ENCODE assay signal across 8 cellular contexts in the genomic region with DNA sequence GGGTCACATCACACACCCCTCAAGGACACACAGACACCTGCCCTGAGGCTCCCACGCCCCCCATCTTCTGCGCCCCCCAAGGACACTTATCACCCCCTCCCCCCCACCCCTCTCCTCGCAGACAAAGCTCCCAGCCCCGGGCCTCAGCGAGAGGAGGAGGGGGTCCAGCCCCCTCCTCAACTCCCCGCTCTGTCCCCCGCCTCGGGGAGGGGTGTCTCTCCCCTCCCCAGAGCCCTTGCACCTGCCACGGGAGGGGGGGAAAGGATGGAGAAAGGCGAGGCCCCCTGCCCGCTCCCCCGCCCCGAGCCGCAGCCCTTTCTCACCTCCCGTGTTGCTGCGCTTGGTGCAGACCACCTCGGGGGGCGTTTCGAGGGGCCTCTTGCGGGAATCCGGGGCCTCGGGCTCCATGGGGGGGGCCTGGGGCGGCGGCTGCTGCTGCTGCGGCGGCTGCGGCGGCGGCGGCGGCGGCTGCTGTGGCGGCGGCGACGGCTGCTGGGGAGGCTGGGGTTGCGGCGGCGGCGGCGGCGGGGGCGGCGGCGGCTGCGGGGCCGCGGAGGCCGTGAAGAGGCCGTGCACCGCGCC. TPM values are rescaled to one million over a fixed set of nuclear protein-coding genes. Genes with fewer than 3 reads are reported as not detected.
DNase-seq lines count a peak whose midpoint lies in the region; ATAC-seq and TF ChIP-seq lines count a peak whose summit lies in the region.
"Had no signal": no experiment of that assay in that cellular context is flagged by ENCODE, and none has a peak within 500 bp of the region (broad histone marks: within the 10 kb centered on the region; RNA-seq: fewer than 3 reads in every experiment).

No MANE protein-coding gene starts in this region.

- H3K9ac ChIP-seq in ES-I3 (ENCODE audit: low read depth, low read length) = peak overlapping the region; percentile 35; the same call in 1 of the 2 replicates

- no peak for TF ChIP-seq POLR2A in gastroesophageal sphincter (IDR thresholded peaks at IDR 0.05)

- DNase-seq in NCI-H69 (lab: John Stamatoyannopoulos, UW) (peak; percentile 13), psoas muscle (no peak), SJCRH30 (no peak), NCI-H1694 treated with DMSO at 0.1 percent for 48 hours (lab: John Stamatoyannopoulos, UW) (no peak)

- H3K36me3 ChIP-seq in ES-I3 (ENCODE audit: insufficient read depth, low read length) = no peaks in the 10 kb centered on the region
- H3K36me3 ChIP-seq in gastroesophageal sphincter = no peaks in the 10 kb centered on the region
- no peaks in the 10 kb centered on the region for H3K36me3 ChIP-seq in psoas muscle (ENCODE audit: insufficient read depth in 1 of 2, low read depth in 1 of 2)
- H3K36me3 ChIP-seq in SJCRH30 = no peaks in the 10 kb centered on the region

- H3K4me1 ChIP-seq in ES-I3 (ENCODE audit: insufficient read depth, low read length) (peaks cover 9% of the 10 kb centered on the region), gastroesophageal sphincter (peaks cover 0 to 20% (median 3%) of the 10 kb centered on the region in 3 donors), psoas muscle (no peaks in the 10 kb centered on the region), SJCRH30 (no peaks in the 10 kb centered on the region)

- TF ChIP-seq CTCF in gastroesophageal sphincter (IDR thresholded peaks at IDR 0.05) (no peak), psoas muscle (IDR thresholded peaks at IDR 0.05) (no peak)

- no peaks in the 10 kb centered on the region for H3K9me3 ChIP-seq in ES-I3 (ENCODE audit: control insufficient read depth, insufficient read depth, low read length)
- H3K9me3 ChIP-seq in gastroesophageal sphincter = no peaks in the 10 kb centered on the region
- no peaks in the 10 kb centered on the region for H3K9me3 ChIP-seq in psoas muscle
- no peaks in the 10 kb centered on the region for H3K9me3 ChIP-seq in SJCRH30 (replicated peaks)

- H3K27me3 ChIP-seq in gastroesophageal sphincter (peaks cover 94% of the 10 kb centered on the region), psoas muscle (ENCODE audit: insufficient read depth in 3 of 3, low read length in 2 of 3) (peaks cover 0 to 80% (median 19%) of the 10 kb centered on the region in 3 donors), SJCRH30 (peaks cover 28% of the 10 kb centered on the region)

- no peak for ATAC-seq in gastroesophageal sphincter
- ATAC-seq in psoas muscle = no peak
- ATAC-seq in HG03196 (IDR thresholded peaks at IDR 0.05; ENCODE audit: unreplicated experiment) = no peak
- ATAC-seq: left colon had no signal

- TF ChIP-seq EP300 in gastroesophageal sphincter (IDR thresholded peaks at IDR 0.05) = no peak

- H3K27ac ChIP-seq in gastroesophageal sphincter (peak overlapping the region in 3 of 4 donors; percentile 57 to 70 (median 57)), psoas muscle (no peak overlapping the region), SJCRH30 (no peak overlapping the region)

- no CpG with 5 or more reads among the region's 52 CpGs for WGBS in gastroesophageal sphincter (ENCODE audit: low coverage in 1 of 2), 2 donors
- 0 to 3% (median 1%) methylated on average over 5 to 37 of the region's 52 CpGs for WGBS in psoas muscle, 3 donors

- H3K4me3 ChIP-seq in gastroesophageal sphincter = peak overlapping the region; percentile 9 to 50
- peak overlapping the region; percentile 52 for H3K4me3 ChIP-seq in psoas muscle
- no peak overlapping the region for H3K4me3 ChIP-seq in SJCRH30

- intact Hi-C loops in psoas muscle (cut with DNase I) = no loop called here

RNA-seq across cellular contexts. Expression of gene NOVA2, which starts 0.6 kb away (rescaled TPM):
- 1 to 10 TPM in 3 of 4 donors, under 1 TPM in 1; 0.67 to 5.1 (median 3.0) TPM for total RNA-seq in gastroesophageal sphincter
- 1 to 10 TPM; 1.6 to 4.3 (median 2.7) TPM for total RNA-seq in psoas muscle
- under 1 TPM; 0.27 to 0.98 (median 0.60) TPM for polyA plus RNA-seq in psoas muscle
- 0.02 TPM in 1 of 2 replicates, not detected in the other for total RNA-seq in SJCRH30 (2014; rRNA removed; shearing (Covaris generic))

RNA-seq across cellular contexts. Expression of gene CCDC61, which starts 22.2 kb away (rescaled TPM):
- 1 to 10 TPM; 4.2 to 9.4 (median 6.4) TPM for total RNA-seq in gastroesophageal sphincter
- 1 to 10 TPM; 4.9 to 6.2 (median 5.5) TPM for total RNA-seq in psoas muscle
- polyA plus RNA-seq in psoas muscle = 1 to 10 TPM; 2.9 to 5.3 (median 4.0) TPM
- 3.0 and 4.0 TPM in 2 replicates for total RNA-seq in SJCRH30 (2014; rRNA removed; shearing (Covaris generic))

RNA-seq across cellular contexts. Expression of gene PGLYRP1, which starts 49.8 kb away (rescaled TPM):
- total RNA-seq in gastroesophageal sphincter (not detected), psoas muscle (under 1 TPM in 1 of 4 donors, not detected in 3; 0.76 TPM)
- under 1 TPM in 1 of 3 donors, not detected in 2; 0.08 TPM for polyA plus RNA-seq in psoas muscle
- total RNA-seq in SJCRH30 (2014; rRNA removed; shearing (Covaris generic)) = not detected in 2 replicates
- total RNA-seq: left colon had no signal

RNA-seq across cellular contexts. Expression of gene NANOS2, which starts 58.5 kb away (rescaled TPM):
- total RNA-seq in gastroesophageal sphincter = not detected
- not detected for total RNA-seq in psoas muscle
- not detected for polyA plus RNA-seq in psoas muscle
- total RNA-seq in SJCRH30 (2014; rRNA removed; shearing (Covaris generic)) = not detected in 2 replicates
- total RNA-seq: left colon had no signal

Comparison
In these comparisons a context has a peak if more than half of its experiments do, and no peak if none do; other contexts are left out.
1. H3K27ac ChIP-seq: peak in gastroesophageal sphincter (3 of 4); none in psoas muscle (single experiment) and SJCRH30 (single experiment).